Comparison of ENCODE assay signal across 8 cellular contexts in genomic region chr2:64144057-64145013, GRCh38. TPM values are rescaled to one million over a fixed set of nuclear protein-coding genes. Genes with fewer than 3 reads are reported as not detected.
DNase-seq lines count a peak whose midpoint lies in the region; ATAC-seq and TF ChIP-seq lines count a peak whose summit lies in the region.

TSS of gene PELI1 (minus strand) at chr2:64144420. CDS start at chr2:64108310, 36,110 bp downstream.

- H3K36me3 Mint-ChIP-seq in CD4-positive, alpha-beta T cell (ENCODE audit: low read depth): peaks cover 18% of the 10 kb centered on the region

- CTCF ChIA-PET in CD4-positive, alpha-beta T cell (lab: Charles Lee): interaction anchor here (0.5 to 1.9 kb wide), 2 partner anchors 95 to 165 kb away, joined by 3 to 9 read pairs; no protein-coding TSS in a partner anchor

- no peaks in the 10 kb centered on the region for H3K9me3 Mint-ChIP-seq in CD4-positive, alpha-beta T cell

- H3K27me3 Mint-ChIP-seq in CD4-positive, alpha-beta T cell: no peaks in the 10 kb centered on the region

- no peaks in the 10 kb centered on the region for H3K27me3 ChIP-seq in CD4-positive, alpha-beta T cell (ENCODE audit: control insufficient read depth, insufficient read depth, low read length)
- no peaks in the 10 kb centered on the region for H3K27me3 ChIP-seq in right lobe of liver

- WGBS in right lobe of liver (ENCODE audit: insufficient coverage, low coverage, low lambda C conversion rate, missing lambda C conversion rate): 15% methylated on average over 22 of the region's 68 CpGs

- ATAC-seq in CD4-positive, alpha-beta T cell (ENCODE audit: poor library complexity): peak; percentile 91
- peak; percentile 80 for ATAC-seq in GM19397 (IDR thresholded peaks at IDR 0.05; ENCODE audit: unreplicated experiment)
- peak; percentile 72 for ATAC-seq in HG03571 (IDR thresholded peaks at IDR 0.05; ENCODE audit: unreplicated experiment)
- peak; percentile 97 to 100 (median 98) for ATAC-seq in right lobe of liver

- peaks cover 0 to 16% (median 6%) of the 10 kb centered on the region in 4 donors for H3K4me1 ChIP-seq in right lobe of liver

- H3K27ac ChIP-seq in CD4-positive, alpha-beta T cell (ENCODE audit: low read depth, low read length): peak within 1 kb of the TSS; percentile 90
- peak within 1 kb of the TSS; percentile 94 to 99 (median 97) for H3K27ac ChIP-seq in right lobe of liver

- POLR2A ChIA-PET in CD4-positive, alpha-beta T cell (lab: Charles Lee): interaction anchor here (0.8 to 2.8 kb wide), 11 partner anchors 10 to 510 kb away, joined by 3 to 16 read pairs (median 5); partner anchors contain the start of genes AFTPH, SERTAD2 and VPS54

- TF ChIP-seq POLR2A in right lobe of liver (IDR thresholded peaks at IDR 0.05): peak; percentile 97

- H3K4me1 Mint-ChIP-seq in CD4-positive, alpha-beta T cell (ENCODE audit: low read depth): peaks cover 36% of the 10 kb centered on the region

- no peaks in the 10 kb centered on the region for H3K36me3 ChIP-seq in right lobe of liver

- H3K4me3 ChIP-seq in right lobe of liver: peak within 1 kb of the TSS; percentile 71 to 99 (median 97)

- TF ChIP-seq CTCF in CD4-positive, alpha-beta T cell (IDR thresholded peaks at IDR 0.05): peak; percentile 13
- TF ChIP-seq CTCF in right lobe of liver (IDR thresholded peaks at IDR 0.05): peak in 3 of 4 donors; percentile 11 to 39 (median 34)

- peak within 1 kb of the TSS; percentile 96 for H3K27ac Mint-ChIP-seq in CD4-positive, alpha-beta T cell

- DNase-seq in CD4-positive, alpha-beta T cell: peak; percentile 87 to 93 (median 90)
- DNase-seq in NCI-H774 (lab: John Stamatoyannopoulos, UW) (peak; percentile 97), dermis blood vessel endothelial cell (peak; percentile 99), right lobe of liver (peak; percentile 97 to 99 (median 97))
- DNase-seq in activated CD4-positive, alpha-beta T cell treated with anti-CD3 and anti-CD28 coated beads, Interleukin-2, amount 50 U/mL, for 4 hours: peak; percentile 92 to 93
- peak; percentile 89 to 94 for DNase-seq in stimulated activated CD4-positive, alpha-beta T cell treated with anti-CD3 and anti-CD28 coated beads, Interleukin-4, amount 100 ng/mL, for 4 hours

- intact Hi-C loops in CD4-positive, alpha-beta T cell (cut with DNase I, micrococcal nuclease): loop anchor here (2.0 to 10.0 kb wide), 10 partner anchors 68 to 1080 kb away; partner anchors contain the start of genes AFTPH (in 2 of the 2), ACTR2 (in 1 of the 2), CEP68 (in 1 of the 2) and MDH1 (in 1 of the 2)
- intact Hi-C loops in right lobe of liver (cut with DNase I): no loop called here

- H3K4me3 Mint-ChIP-seq in CD4-positive, alpha-beta T cell: peak within 1 kb of the TSS; percentile 95

- no peaks in the 10 kb centered on the region for H3K9me3 ChIP-seq in CD4-positive, alpha-beta T cell (ENCODE audit: control insufficient read depth, low read length)
- H3K9me3 ChIP-seq in right lobe of liver: no peaks in the 10 kb centered on the region

RNA-seq across cellular contexts. Expression of gene PELI1, which starts in this region (rescaled TPM):
- total RNA-seq in CD4-positive, alpha-beta T cell: 100 to 1,000 TPM; 257 to 274 TPM
- total RNA-seq in dermis blood vessel endothelial cell: 48.8 and 53.0 TPM in 2 replicates
- 10 to 100 TPM in 1 of 6 experiments, 1 to 10 TPM in 5; 4.7 to 18.8 (median 8.3) TPM for total RNA-seq in right lobe of liver

Comparison
In these comparisons a context has a peak if more than half of its experiments do, and no peak if none do; other contexts are left out.
1. Peak in every context shown above with its lines: DNase-seq, ATAC-seq, H3K4me3 ChIP-seq and H3K27ac ChIP-seq.
2. intact Hi-C loops: an anchor here in CD4-positive, alpha-beta T cell (2.0 to 10.0 kb wide); none called in right lobe of liver.